In genomic region chr6:117992856-117993255, GRCh38 we compare ENCODE assay signal across 20 cellular contexts.
A peak's percentile ranks its signal among the peaks of the same experiment; 100 is the strongest.
DNase-seq lines count a peak whose midpoint lies in the region; ATAC-seq and TF ChIP-seq lines count a peak whose summit lies in the region.
"Had no signal": no experiment of that assay in that cellular context is flagged by ENCODE, and none has a peak within 500 bp of the region (broad histone marks: within the 10 kb centered on the region; RNA-seq: fewer than 3 reads in every experiment).

No MANE protein-coding gene starts in this region.

- no peak overlapping the region for H3K4me3 Mint-ChIP-seq in natural killer cell
- H3K4me3 Mint-ChIP-seq: activated CD4-positive, alpha-beta T cell treated with anti-CD3 and anti-CD28 coated beads, Interleukin-2, amount 10 ng/mL, durations not matched to agents 7 days and 5 days; stimulated activated naive CD8-positive, alpha-beta T cell treated with anti-CD3 and anti-CD28 coated beads, Interleukin-15, Interleukin-2, amounts not matched to agents 100 ng/mL and 50 ng/mL, for 24 hours; T-cell had no signal

- DNase-seq in NCI-H1105 (lab: John Stamatoyannopoulos, UW) = peak; percentile 95
- DNase-seq in anterior cingulate cortex (lab: John Stamatoyannopoulos, UW) = peak in 48 of 58 donors; percentile 5 to 88 (median 50)
- peak; percentile 1 for DNase-seq in iris pigment epithelial cell (ENCODE audit: low read depth)
- peak in 39 of 49 donors; percentile 3 to 74 (median 28) for DNase-seq in substantia nigra (lab: John Stamatoyannopoulos, UW)
- DNase-seq in natural killer cell = no peak
- DNase-seq in GM10266 (ENCODE audit: extremely low spot score) = no peak
- no peak for DNase-seq in stimulated activated CD4-positive, alpha-beta T cell treated with anti-CD3 and anti-CD28 coated beads, Interleukin-1b, Interleukin-23, amount 100 ng/mL, for 48 hours
- DNase-seq: activated CD4-positive, alpha-beta T cell treated with anti-CD3 and anti-CD28 coated beads, Interleukin-2, amount 10 ng/mL, durations not matched to agents 7 days and 5 days; activated CD8-positive, alpha-beta memory T cell treated with anti-CD3 and anti-CD28 coated beads, Interleukin-2, amount 50 U/mL, for 4 hours; activated gamma-delta T cell treated with Interleukin-2 at 50 U/mL for 16 hours; AML-193; amniotic stem cell; GF-D8; Kasumi-1; left colon; NCI-H1417 treated with DMSO at 0.1 percent for 48 hours; NCI-H2227 treated with DMSO at 0.1 percent for 48 hours; T-cell had no signal

- H3K36me3 Mint-ChIP-seq in natural killer cell = no peaks in the 10 kb centered on the region
- H3K36me3 Mint-ChIP-seq: T-cell had no signal

- TF ChIP-seq CTCF in natural killer cell (IDR thresholded peaks at IDR 0.05) (no peak), GM10266 (IDR thresholded peaks at IDR 0.05; ENCODE audit: control insufficient read depth, insufficient read depth, low read depth, missing control alignments) (no peak)

- no peak overlapping the region for H3K27ac Mint-ChIP-seq in natural killer cell
- H3K27ac Mint-ChIP-seq: activated CD4-positive, alpha-beta T cell treated with anti-CD3 and anti-CD28 coated beads, Interleukin-2, amount 10 ng/mL, durations not matched to agents 7 days and 5 days; stimulated activated naive CD8-positive, alpha-beta T cell treated with anti-CD3 and anti-CD28 coated beads, Interleukin-15, Interleukin-2, amounts not matched to agents 100 ng/mL and 50 ng/mL, for 24 hours; T-cell had no signal

- no peak for ATAC-seq in natural killer cell
- ATAC-seq: left colon, sciatic nerve, T-cell had no signal

- H3K27me3 Mint-ChIP-seq in natural killer cell (ENCODE audit: low read depth in 2 of 2) = no peaks in the 10 kb centered on the region

- H3K27ac ChIP-seq in substantia nigra (ENCODE audit: low read depth, low read length, poor library complexity, severe bottlenecking) = no peak overlapping the region

- no peaks in the 10 kb centered on the region for H3K4me1 Mint-ChIP-seq in natural killer cell
- H3K4me1 Mint-ChIP-seq: activated CD4-positive, alpha-beta T cell treated with anti-CD3 and anti-CD28 coated beads, Interleukin-2, amount 10 ng/mL, durations not matched to agents 7 days and 5 days; T-cell had no signal

- intact Hi-C loops in natural killer cell (cut with micrococcal nuclease) = no loop called here

- H3K9me3 Mint-ChIP-seq in natural killer cell = no peaks in the 10 kb centered on the region
- H3K9me3 Mint-ChIP-seq: activated CD4-positive, alpha-beta T cell treated with anti-CD3 and anti-CD28 coated beads, Interleukin-2, amount 10 ng/mL, durations not matched to agents 7 days and 5 days; stimulated activated naive CD8-positive, alpha-beta T cell treated with anti-CD3 and anti-CD28 coated beads, Interleukin-15, Interleukin-2, amounts not matched to agents 100 ng/mL and 50 ng/mL, for 24 hours; T-cell had no signal

Comparison
In these comparisons a context has a peak if more than half of its experiments do, and no peak if none do; other contexts are left out.
1. DNase-seq: peak in NCI-H1105 (single experiment), anterior cingulate cortex (48 of 58), iris pigment epithelial cell (single experiment) and substantia nigra (39 of 49); none in natural killer cell (single experiment), GM10266 (single experiment) and stimulated activated CD4-positive, alpha-beta T cell treated with anti-CD3 and anti-CD28 coated beads, Interleukin-1b, Interleukin-23, amount 100 ng/mL, for 48 hours (single experiment).